In genomic region chr12:132139912-132140311, GRCh38 we compare ENCODE assay signal across 21 cellular contexts. TPM values are rescaled to one million over a fixed set of nuclear protein-coding genes. Genes with fewer than 3 reads are reported as not detected.
DNase-seq lines count a peak whose midpoint lies in the region; ATAC-seq, FAIRE-seq and TF ChIP-seq lines count a peak whose summit lies in the region.
"Had no signal": no experiment of that assay in that cellular context is flagged by ENCODE, and none has a peak within 500 bp of the region (broad histone marks: within the 10 kb centered on the region; RNA-seq: fewer than 3 reads in every experiment).

No MANE protein-coding gene starts in this region.

- H2AFZ ChIP-seq in HepG2 (ENCODE audit: low read length), result no peak overlapping the region

- peaks cover 14% of the 10 kb centered on the region for H3K4me1 Mint-ChIP-seq in activated T-cell treated with anti-CD3 and anti-CD28 coated beads, Interleukin-2, amount 50 U/mL, for 24 hours (ENCODE audit: low read depth)
- H3K4me1 Mint-ChIP-seq in activated T-cell treated with anti-CD3 and anti-CD28 coated beads, Interleukin-2, amount 50 U/mL, for 72 hours (ENCODE audit: low read depth), result peaks cover 14% of the 10 kb centered on the region
- H3K4me1 Mint-ChIP-seq in T-helper 17 cell, result peaks cover 9% of the 10 kb centered on the region
- peaks cover 12% of the 10 kb centered on the region for H3K4me1 Mint-ChIP-seq in CD14-positive monocyte

- no peak for FAIRE-seq in HepG2 (lab: Jason Lieb, UNC)
- FAIRE-seq: GM12878, H54 had no signal

- H3K9me3 Mint-ChIP-seq in activated T-cell treated with anti-CD3 and anti-CD28 coated beads, Interleukin-2, amount 50 U/mL, for 24 hours, result no peaks in the 10 kb centered on the region
- no peaks in the 10 kb centered on the region for H3K9me3 Mint-ChIP-seq in activated T-cell treated with anti-CD3 and anti-CD28 coated beads, Interleukin-2, amount 50 U/mL, for 72 hours
- H3K9me3 Mint-ChIP-seq in activated naive CD4-positive, alpha-beta T cell treated with anti-CD3 and anti-CD28 coated beads, Interleukin-2, amount 50 U/mL, for 72 hours, result no peaks in the 10 kb centered on the region
- peaks cover 0 to 6% (median 0%) of the 10 kb centered on the region in 7 donors for H3K9me3 Mint-ChIP-seq in CD14-positive monocyte

- DNase-seq in activated T-cell treated with anti-CD3 and anti-CD28 coated beads, Interleukin-2, amount 50 U/mL, for 24 hours, result no peak
- DNase-seq in activated T-cell treated with anti-CD3 and anti-CD28 coated beads, Interleukin-2, amount 50 U/mL, for 72 hours, result no peak
- DNase-seq in T-helper 17 cell (no peak), HepG2 (ENCODE audit: low spot score) (no peak), posterior vena cava (ENCODE audit: low spot score) (peak; percentile 58), CD14-positive monocyte (ENCODE audit: low spot score) (no peak)
- no peak for DNase-seq in activated naive CD4-positive, alpha-beta T cell treated with anti-CD3 and anti-CD28 coated beads, Interleukin-2, amount 50 U/mL, for 72 hours (ENCODE audit: low spot score in 2 of 2)
- DNase-seq: AML-193; DMS79 treated with DMSO at 0.1 percent for 48 hours; NCI-H1092 treated with DMSO at 0.1 percent for 48 hours; NCI-H1436 treated with DMSO at 0.1 percent for 48 hours; NCI-H2029; NCI-H226; NCI-H524; NCI-H774; NK-92 treated with Interleukin-12 subunit alpha and Interleukin-12 subunit beta, amount 100 ng/mL, for 24 hours; SHP77 treated with DMSO at 0.1 percent for 48 hours had no signal

- intact Hi-C loops in HepG2 (cut with micrococcal nuclease; ENCODE audit: unreplicated experiment), result no loop called here
- intact Hi-C loops in posterior vena cava (cut with DNase I), result no loop called here
- intact Hi-C loops in CD14-positive monocyte (cut with micrococcal nuclease), result loop anchor here (5.0 to 10.0 kb wide), 2 partner anchors 58 to 355 kb away; partner anchors contain the start of gene FBRSL1 (in 1 of the 2)

- H3K9me3 ChIP-seq in T-helper 17 cell (ENCODE audit: control insufficient read depth, low read length, poor library complexity, severe bottlenecking), result no peaks in the 10 kb centered on the region
- no peaks in the 10 kb centered on the region for H3K9me3 ChIP-seq in HepG2 (ENCODE audit: low read length)

- H3K4me2 ChIP-seq in HepG2 (ENCODE audit: low read depth, low read length), result no peak overlapping the region

- no peak overlapping the region for H3K4me3 Mint-ChIP-seq in activated T-cell treated with anti-CD3 and anti-CD28 coated beads, Interleukin-2, amount 50 U/mL, for 24 hours
- no peak overlapping the region for H3K4me3 Mint-ChIP-seq in activated T-cell treated with anti-CD3 and anti-CD28 coated beads, Interleukin-2, amount 50 U/mL, for 72 hours
- H3K4me3 Mint-ChIP-seq in T-helper 17 cell (no peak overlapping the region), CD14-positive monocyte (peak overlapping the region in 1 of 2 donors; percentile 24)

- no peak for ATAC-seq in activated T-cell treated with anti-CD3 and anti-CD28 coated beads, Interleukin-2, amount 50 U/mL, for 72 hours (replicated peaks in 1 of 2)
- no peak for ATAC-seq in T-helper 17 cell
- no peak for ATAC-seq in HepG2
- no peak for ATAC-seq in HG03342 (IDR thresholded peaks at IDR 0.05; ENCODE audit: unreplicated experiment)
- ATAC-seq in activated naive CD4-positive, alpha-beta T cell treated with anti-CD3 and anti-CD28 coated beads, Interleukin-2, amount 50 U/mL, for 72 hours, result no peak
- ATAC-seq: GM12878 had no signal

- no TSS peak for BruUV-seq in HepG2 (replicated peaks; lab: Mats Ljungman, UMichigan)

- H3K79me2 ChIP-seq in HepG2 (ENCODE audit: insufficient read depth, low read length), result peaks cover 15% of the 10 kb centered on the region

- no peaks in the 10 kb centered on the region for H3K27me3 Mint-ChIP-seq in activated T-cell treated with anti-CD3 and anti-CD28 coated beads, Interleukin-2, amount 50 U/mL, for 24 hours
- no peaks in the 10 kb centered on the region for H3K27me3 Mint-ChIP-seq in activated T-cell treated with anti-CD3 and anti-CD28 coated beads, Interleukin-2, amount 50 U/mL, for 72 hours (ENCODE audit: low read depth)
- H3K27me3 Mint-ChIP-seq in T-helper 17 cell (no peaks in the 10 kb centered on the region), CD14-positive monocyte (ENCODE audit: low read depth in 3 of 3) (peaks cover 0 to 3% (median 0%) of the 10 kb centered on the region in 3 donors)

- in situ Hi-C loops in HepG2 (cut with HindIII; ENCODE audit: extremely low pct_ligation_motif_present, low pct_unique_long_range_greater_than_20kb), result no loop called here

- TF ChIP-seq CTCF in HepG2 (CRISPR knock-in tag; IDR thresholded peaks at IDR 0.05) (no peak), CD14-positive monocyte (IDR thresholded peaks at IDR 0.05) (no peak)

- H3K27ac Mint-ChIP-seq in activated T-cell treated with anti-CD3 and anti-CD28 coated beads, Interleukin-2, amount 50 U/mL, for 24 hours, result peak overlapping the region; percentile 65
- no peak overlapping the region for H3K27ac Mint-ChIP-seq in activated T-cell treated with anti-CD3 and anti-CD28 coated beads, Interleukin-2, amount 50 U/mL, for 72 hours
- H3K27ac Mint-ChIP-seq in T-helper 17 cell, result peak overlapping the region; percentile 34
- peak overlapping the region in 1 of 2 donors; percentile 84 for H3K27ac Mint-ChIP-seq in activated naive CD4-positive, alpha-beta T cell treated with anti-CD3 and anti-CD28 coated beads, Interleukin-2, amount 50 U/mL, for 72 hours
- H3K27ac Mint-ChIP-seq in CD14-positive monocyte, result no peak overlapping the region

- no peak overlapping the region for H3K4me3 ChIP-seq in HepG2 (replicated peaks in 1 of 3; ENCODE audit: insufficient read depth in 1 of 3, low read depth in 2 of 3, low read length in 3 of 3)
- H3K4me3 ChIP-seq: GM12878 had no signal

- peaks cover 61% of the 10 kb centered on the region for H3K36me3 Mint-ChIP-seq in activated T-cell treated with anti-CD3 and anti-CD28 coated beads, Interleukin-2, amount 50 U/mL, for 24 hours (ENCODE audit: low read depth)
- H3K36me3 Mint-ChIP-seq in activated T-cell treated with anti-CD3 and anti-CD28 coated beads, Interleukin-2, amount 50 U/mL, for 72 hours (ENCODE audit: insufficient read depth in 2 of 2), result peaks cover 3 to 5% of the 10 kb centered on the region in 2 donors
- H3K36me3 Mint-ChIP-seq in T-helper 17 cell (ENCODE audit: low read depth) (peaks cover 3% of the 10 kb centered on the region), CD14-positive monocyte (peaks cover 34 to 47% of the 10 kb centered on the region in 2 donors)
- H3K36me3 Mint-ChIP-seq in activated naive CD4-positive, alpha-beta T cell treated with anti-CD3 and anti-CD28 coated beads, Interleukin-2, amount 50 U/mL, for 72 hours, result peaks cover 5 to 10% of the 10 kb centered on the region in 2 donors

- TF ChIP-seq RAD21 in HepG2 (CRISPR knock-in tag; IDR thresholded peaks at IDR 0.05), result no peak

- no peak overlapping the region for H3K9ac ChIP-seq in HepG2 (ENCODE audit: insufficient read depth, low read depth, low read length)

- peaks cover 7% of the 10 kb centered on the region for H3K4me1 ChIP-seq in HepG2 (ENCODE audit: insufficient read depth, low read length)

- CTCF ChIA-PET in HepG2 (lab: Yijun Ruan, JAX; ENCODE audit: low intra/inter-chr PET ratio, low total read pairs), result no interaction called here

- no peaks in the 10 kb centered on the region; a peak in 1 of 5 replicates for H3K27me3 ChIP-seq in HepG2 (ENCODE audit: control insufficient read depth in 1 of 2, insufficient read depth in 2 of 2, low read length in 2 of 2)

- H4K20me1 ChIP-seq in HepG2 (ENCODE audit: insufficient read depth, low read length), result no peaks in the 10 kb centered on the region

- no peak overlapping the region for H3K27ac ChIP-seq in HepG2 (ENCODE audit: extremely low read length, insufficient read depth, low read length)
- H3K27ac ChIP-seq: RWPE1 had no signal

- 97% methylated on average over 15 of the region's 27 CpGs for WGBS in HepG2 (ENCODE audit: low lambda C conversion rate)

- TF ChIP-seq EP300 in HepG2 (IDR thresholded peaks at IDR 0.05; ENCODE audit: low read depth in 2 of 2, low read length in 2 of 2) (no peak), HepG2 (CRISPR knock-in tag; IDR thresholded peaks at IDR 0.05; ENCODE audit: borderline replicate concordance) (no peak)

- TF ChIP-seq POLR2A in HepG2 (IDR thresholded peaks at IDR 0.05; ENCODE audit: insufficient read depth in 1 of 2, low read depth in 2 of 2, low read length in 2 of 2), result no peak

- H3K36me3 ChIP-seq in HepG2 (replicated peaks in 1 of 2; ENCODE audit: control insufficient read depth in 1 of 2, insufficient read depth in 2 of 2, low read length in 2 of 2), result peaks cover 26 to 34% of the 10 kb centered on the region in 2 experiments

- POLR2A ChIA-PET in HepG2 (lab: Yijun Ruan, JAX), result no interaction called here

RNA-seq across cellular contexts. Expression of gene DDX51, which starts 4.2 kb away (rescaled TPM):
- 10 to 100 TPM; 18.3 to 23.4 TPM for total RNA-seq in activated T-cell treated with anti-CD3 and anti-CD28 coated beads, Interleukin-2, amount 50 U/mL, for 72 hours
- 10 to 100 TPM; 38.2 to 40.9 TPM for total RNA-seq in T-helper 17 cell
- total RNA-seq in HepG2 (2016; rRNA removed; fragmentation: Illumina TruSeq; extraction: Trizol), result 3.5 and 10.1 TPM in 2 replicates
- 3.5 and 3.6 TPM in 2 replicates for total RNA-seq in HepG2 (2016; cell fraction: cytosol; rRNA removed; fragmentation: Illumina TruSeq; extraction: Trizol; ENCODE audit: low read depth)
- total RNA-seq in HepG2 (2016; cell fraction: insoluble cytoplasmic fraction; rRNA removed; fragmentation: Illumina TruSeq; extraction: Trizol), result 2.7 and 9.3 TPM in 2 replicates
- total RNA-seq in HepG2 (2016; cell fraction: membrane; rRNA removed; fragmentation: Illumina TruSeq; extraction: Trizol), result 2.5 and 3.2 TPM in 2 replicates
- total RNA-seq in HepG2 (2016; cell fraction: nucleus; rRNA removed; fragmentation: Illumina TruSeq; extraction: Trizol), result 9.6 and 14.3 TPM in 2 replicates
- polyA plus RNA-seq in HepG2 (2011; rRNA removed), result 10.1 and 11.6 TPM in 2 replicates
- polyA plus RNA-seq in HepG2 (2011; cell fraction: cytosol; rRNA removed), result 3.4 and 4.5 TPM in 2 replicates
- polyA plus RNA-seq in HepG2 (2011; cell fraction: nucleus; rRNA removed), result 66.0 and 70.7 TPM in 2 replicates
- polyA plus RNA-seq in HepG2 (2012), result 9.1 and 11.4 TPM in 2 replicates
- 0.85 and 1.1 TPM in 2 replicates for polyA plus RNA-seq in HepG2 (2016; cell fraction: cytosol; fragmentation: Illumina TruSeq; extraction: Trizol; ENCODE audit: low read depth)
- polyA plus RNA-seq in HepG2 (2016; cell fraction: insoluble cytoplasmic fraction; fragmentation: Illumina TruSeq; extraction: Trizol; ENCODE audit: low read depth), result 4.4 and 5.8 TPM in 2 replicates
- polyA plus RNA-seq in HepG2 (2016; cell fraction: membrane; fragmentation: Illumina TruSeq; extraction: Trizol; ENCODE audit: low read depth), result 1.2 and 2.1 TPM in 2 replicates
- polyA plus RNA-seq in HepG2 (2016; cell fraction: nucleus; fragmentation: Illumina TruSeq; extraction: Trizol; ENCODE audit: insufficient read depth, low read depth), result 41.8 and 50.5 TPM in 2 replicates
- 10.7 and 19.6 TPM in 2 replicates for polyA minus RNA-seq in HepG2 (2011; rRNA and poly(A)+ RNA removed; ENCODE audit: low replicate concordance)
- 3.3 and 4.1 TPM in 2 replicates for polyA minus RNA-seq in HepG2 (2011; cell fraction: cytosol; rRNA and poly(A)+ RNA removed)
- polyA minus RNA-seq in HepG2 (2011; cell fraction: nucleus; rRNA and poly(A)+ RNA removed), result 14.7 and 15.7 TPM in 2 replicates
- 10 to 100 TPM in 1 of 2 donors, 1 to 10 TPM in 1; 9.7 to 10.2 TPM for total RNA-seq in posterior vena cava
- total RNA-seq in activated naive CD4-positive, alpha-beta T cell treated with anti-CD3 and anti-CD28 coated beads, Interleukin-2, amount 50 U/mL, for 72 hours, result 10 to 100 TPM; 22.0 to 34.5 TPM
- 1 to 10 TPM; 1.7 to 2.7 TPM for polyA plus RNA-seq in CD14-positive monocyte

RNA-seq across cellular contexts. Expression of gene NOC4L, which starts 4.3 kb away (rescaled TPM):
- 10 to 100 TPM; 19.4 to 21.2 TPM for total RNA-seq in activated T-cell treated with anti-CD3 and anti-CD28 coated beads, Interleukin-2, amount 50 U/mL, for 72 hours
- total RNA-seq in T-helper 17 cell (10 to 100 TPM; 20.7 to 21.6 TPM), HepG2 (2016; rRNA removed; fragmentation: Illumina TruSeq; extraction: Trizol) (12.1 and 14.6 TPM in 2 replicates), posterior vena cava (10 to 100 TPM; 11.2 to 13.6 TPM)
- 7.5 and 7.6 TPM in 2 replicates for total RNA-seq in HepG2 (2016; cell fraction: cytosol; rRNA removed; fragmentation: Illumina TruSeq; extraction: Trizol; ENCODE audit: low read depth)
- total RNA-seq in HepG2 (2016; cell fraction: insoluble cytoplasmic fraction; rRNA removed; fragmentation: Illumina TruSeq; extraction: Trizol), result 9.2 and 14.5 TPM in 2 replicates
- 8.8 and 9.0 TPM in 2 replicates for total RNA-seq in HepG2 (2016; cell fraction: membrane; rRNA removed; fragmentation: Illumina TruSeq; extraction: Trizol)
- 9.0 and 10.7 TPM in 2 replicates for total RNA-seq in HepG2 (2016; cell fraction: nucleus; rRNA removed; fragmentation: Illumina TruSeq; extraction: Trizol)
- polyA plus RNA-seq in HepG2 (2011; rRNA removed) (4.3 and 4.6 TPM in 2 replicates), CD14-positive monocyte (10 to 100 TPM; 17.9 to 18.0 TPM)
- polyA plus RNA-seq in HepG2 (2011; cell fraction: cytosol; rRNA removed), result 2.7 and 4.4 TPM in 2 replicates
- polyA plus RNA-seq in HepG2 (2011; cell fraction: nucleus; rRNA removed), result 14.6 and 21.3 TPM in 2 replicates
- 7.9 and 11.5 TPM in 2 replicates for polyA plus RNA-seq in HepG2 (2012)
- 11.7 and 12.8 TPM in 2 replicates for polyA plus RNA-seq in HepG2 (2016; cell fraction: cytosol; fragmentation: Illumina TruSeq; extraction: Trizol; ENCODE audit: low read depth)
- 14.6 and 19.7 TPM in 2 replicates for polyA plus RNA-seq in HepG2 (2016; cell fraction: insoluble cytoplasmic fraction; fragmentation: Illumina TruSeq; extraction: Trizol; ENCODE audit: low read depth)
- polyA plus RNA-seq in HepG2 (2016; cell fraction: membrane; fragmentation: Illumina TruSeq; extraction: Trizol; ENCODE audit: low read depth), result 9.3 and 11.4 TPM in 2 replicates
- polyA plus RNA-seq in HepG2 (2016; cell fraction: nucleus; fragmentation: Illumina TruSeq; extraction: Trizol; ENCODE audit: insufficient read depth, low read depth), result 25.5 and 25.9 TPM in 2 replicates
- 5.3 and 10.2 TPM in 2 replicates for polyA minus RNA-seq in HepG2 (2011; rRNA and poly(A)+ RNA removed; ENCODE audit: low replicate concordance)
- polyA minus RNA-seq in HepG2 (2011; cell fraction: cytosol; rRNA and poly(A)+ RNA removed), result 4.2 and 4.3 TPM in 2 replicates
- 2.7 and 3.7 TPM in 2 replicates for polyA minus RNA-seq in HepG2 (2011; cell fraction: nucleus; rRNA and poly(A)+ RNA removed)
- total RNA-seq in activated naive CD4-positive, alpha-beta T cell treated with anti-CD3 and anti-CD28 coated beads, Interleukin-2, amount 50 U/mL, for 72 hours, result 10 to 100 TPM; 21.0 to 29.3 TPM

Comparison
In these comparisons a context has a peak if more than half of its experiments do, and no peak if none do; other contexts are left out.
1. H3K27ac Mint-ChIP-seq: peak in activated T-cell treated with anti-CD3 and anti-CD28 coated beads, Interleukin-2, amount 50 U/mL, for 24 hours (single experiment) and T-helper 17 cell (single experiment); none in activated T-cell treated with anti-CD3 and anti-CD28 coated beads, Interleukin-2, amount 50 U/mL, for 72 hours (single experiment) and CD14-positive monocyte (0 of 7).
2. intact Hi-C loops: an anchor here in CD14-positive monocyte (5.0 to 10.0 kb wide); none called in HepG2 and posterior vena cava.